Comparison of ENCODE assay signal across 24 cellular contexts in genomic region chr12:122858171-122858570, GRCh38. TPM values are rescaled to one million over a fixed set of nuclear protein-coding genes. Genes with fewer than 3 reads are reported as not detected.
DNase-seq lines count a peak whose midpoint lies in the region; ATAC-seq and TF ChIP-seq lines count a peak whose summit lies in the region.
"Had no signal": no experiment of that assay in that cellular context is flagged by ENCODE, and none has a peak within 500 bp of the region (broad histone marks: within the 10 kb centered on the region; RNA-seq: fewer than 3 reads in every experiment).

No MANE protein-coding gene starts in this region.

- H2AK5ac ChIP-seq in neuronal stem cell (ENCODE audit: low read depth, low read length) = no peak overlapping the region

- DNase-seq in Right ventricle myocardium superior (peak; percentile 23), left ventricle myocardium inferior (no peak), endodermal cell (peak; percentile 46), neuronal stem cell (ENCODE audit: low spot score) (no peak), cortex of kidney (lab: John Stamatoyannopoulos, UW) (no peak), stomach (no peak), NOMO-1 treated with DMSO at 0.1 percent for 48 hours (lab: John Stamatoyannopoulos, UW; ENCODE audit: unreplicated experiment) (no peak)
- no peak for DNase-seq in stimulated activated CD4-positive, alpha-beta T cell treated with anti-CD3 and anti-CD28 coated beads, Interleukin-15, amount 100 ng/mL, for 24 hours
- DNase-seq: DND-41; Karpas-422; MV-4-11; NCI-H1105 treated with DMSO at 0.1 percent for 48 hours; NCI-H2029 treated with DMSO at 0.1 percent for 48 hours; NCI-H226; NCI-H510A treated with DMSO at 0.1 percent for 48 hours; NCI-H748 treated with DMSO at 0.1 percent for 48 hours; NK-92 treated with Interleukin-12 subunit alpha and Interleukin-12 subunit beta, amount 100 ng/mL, for 24 hours; Peyer's patch had no signal

- H3K4ac ChIP-seq in neuronal stem cell (ENCODE audit: low read length) = no peak overlapping the region

- no peak overlapping the region for H2AFZ ChIP-seq in neuronal stem cell (ENCODE audit: low read length)

- no peak overlapping the region for H2BK5ac ChIP-seq in neuronal stem cell (ENCODE audit: low read length)

- no peak for TF ChIP-seq EP300 in stomach (IDR thresholded peaks at IDR 0.05)

- H3K36me3 Mint-ChIP-seq in endodermal cell (ENCODE audit: low read depth) = peaks cover 1% of the 10 kb centered on the region
- H3K36me3 Mint-ChIP-seq: IgD-negative memory B cell had no signal

- no peak overlapping the region for H3K4me2 ChIP-seq in neuronal stem cell (ENCODE audit: insufficient read depth, low read length, poor library complexity, severe bottlenecking)
- H3K4me2 ChIP-seq: BLaER1 treated with 17β-estradiol and CSF1 and Interleukin-3, amounts not matched to agents 10 nM and 100 nM had no signal

- H3K27ac Mint-ChIP-seq in endodermal cell = no peak overlapping the region
- H3K27ac Mint-ChIP-seq: CD8-positive, alpha-beta T cell had no signal

- H3K9me3 ChIP-seq in left ventricle myocardium inferior (replicated peaks) (no peaks in the 10 kb centered on the region), endodermal cell (ENCODE audit: control insufficient read depth, low read length) (no peaks in the 10 kb centered on the region), neuronal stem cell (replicated peaks in 1 of 2; ENCODE audit: control insufficient read depth in 2 of 2, insufficient read depth in 1 of 2, low read depth in 1 of 2, low read length in 2 of 2) (no peaks in the 10 kb centered on the region), stomach (no peaks in the 10 kb centered on the region)
- H3K9me3 ChIP-seq: BLaER1 treated with 17β-estradiol and CSF1 and Interleukin-3, amounts not matched to agents 10 nM and 100 nM; HAP-1; Peyer's patch; SJSA1 had no signal

- no peak overlapping the region for H4K8ac ChIP-seq in neuronal stem cell (ENCODE audit: low read depth, low read length)

- no peak overlapping the region for H3K23ac ChIP-seq in neuronal stem cell (ENCODE audit: low read depth, low read length, poor library complexity)

- H4K91ac ChIP-seq in neuronal stem cell (ENCODE audit: low read depth, low read length, poor library complexity) = no peak overlapping the region

- H3K4me1 ChIP-seq in left ventricle myocardium inferior (peaks cover 40% of the 10 kb centered on the region), endodermal cell (ENCODE audit: control insufficient read depth, insufficient read depth, low read length) (no peaks in the 10 kb centered on the region), neuronal stem cell (ENCODE audit: control insufficient read depth in 2 of 2, insufficient read depth in 1 of 2, low read depth in 1 of 2, low read length in 2 of 2) (peaks cover 0 to 3% of the 10 kb centered on the region in 2 donors), stomach (peaks cover 11 to 55% (median 42%) of the 10 kb centered on the region in 4 donors)
- H3K4me1 ChIP-seq: HAP-1 had no signal

- H3K9me3 Mint-ChIP-seq in endodermal cell = no peaks in the 10 kb centered on the region
- H3K9me3 Mint-ChIP-seq: CD8-positive, alpha-beta T cell; IgD-negative memory B cell had no signal

- no peak overlapping the region for H2BK12ac ChIP-seq in neuronal stem cell (ENCODE audit: low read length)

- H2BK15ac ChIP-seq in neuronal stem cell (ENCODE audit: low read length) = no peak overlapping the region

- no peak for ATAC-seq in Right ventricle myocardium superior (ENCODE audit: poor library complexity)
- ATAC-seq: CD8-positive, alpha-beta T cell; GM12878 had no signal

- H3K4me3 ChIP-seq in left ventricle myocardium inferior (no peak overlapping the region), endodermal cell (ENCODE audit: low read length) (no peak overlapping the region), neuronal stem cell (ENCODE audit: low read length in 2 of 2) (no peak overlapping the region), stomach (no peak overlapping the region)
- H3K4me3 ChIP-seq: BLaER1 treated with 17β-estradiol and CSF1 and Interleukin-3, amounts not matched to agents 10 nM and 100 nM; GM12878; HAP-1; Peyer's patch; SJSA1 had no signal

- TF ChIP-seq POLR2A in stomach (IDR thresholded peaks at IDR 0.05) = no peak

- peaks cover 13% of the 10 kb centered on the region for H3K36me3 ChIP-seq in left ventricle myocardium inferior
- H3K36me3 ChIP-seq in endodermal cell (ENCODE audit: control insufficient read depth, insufficient read depth, low read length) = peaks cover 5% of the 10 kb centered on the region
- peaks cover 16 to 39% of the 10 kb centered on the region in 2 donors for H3K36me3 ChIP-seq in neuronal stem cell (replicated peaks in 1 of 2; ENCODE audit: control insufficient read depth in 2 of 2, insufficient read depth in 2 of 2, low read length in 2 of 2)
- H3K36me3 ChIP-seq in stomach = peaks cover 53 to 88% (median 81%) of the 10 kb centered on the region in 4 donors

- H3K27ac ChIP-seq in left ventricle myocardium inferior (replicated peaks) (no peak overlapping the region), endodermal cell (ENCODE audit: low read depth, low read length) (no peak overlapping the region), neuronal stem cell (replicated peaks; ENCODE audit: low read length) (no peak overlapping the region), stomach (peak overlapping the region in 2 of 5 donors; percentile 14 to 26)
- H3K27ac ChIP-seq: BLaER1 treated with 17β-estradiol and CSF1 and Interleukin-3, amounts not matched to agents 10 nM and 100 nM; Peyer's patch; SJSA1 had no signal

- H3K14ac ChIP-seq in neuronal stem cell (ENCODE audit: low read length) = no peak overlapping the region

- H3K27me3 ChIP-seq in left ventricle myocardium inferior (ENCODE audit: low read depth) (no peaks in the 10 kb centered on the region), endodermal cell (ENCODE audit: control insufficient read depth, insufficient read depth, low read length, poor library complexity, severe bottlenecking) (no peaks in the 10 kb centered on the region), neuronal stem cell (ENCODE audit: control insufficient read depth in 3 of 3, insufficient read depth in 3 of 3, low read depth in 1 of 3, low read length in 3 of 3) (no peaks in the 10 kb centered on the region), stomach (no peaks in the 10 kb centered on the region)
- H3K27me3 ChIP-seq: Peyer's patch, SJSA1 had no signal

- no peaks in the 10 kb centered on the region for H3K4me1 Mint-ChIP-seq in endodermal cell

- TF ChIP-seq CTCF in left ventricle myocardium inferior (IDR thresholded peaks at IDR 0.05; ENCODE audit: borderline replicate concordance) (no peak), endodermal cell (conservative IDR thresholded peaks at IDR 0.05) (no peak), stomach (IDR thresholded peaks at IDR 0.05) (no peak)

- H3K18ac ChIP-seq in neuronal stem cell (ENCODE audit: low read length) = no peak overlapping the region

- H3K79me1 ChIP-seq in neuronal stem cell (ENCODE audit: low read depth, low read length) = peaks cover 8% of the 10 kb centered on the region

- 91 to 96% methylated on average over 12 to 14 of the region's 14 CpGs for WGBS in endodermal cell (ENCODE audit: insufficient coverage in 1 of 2, insufficient read length in 1 of 2), 2 experiments
- no CpG with 5 or more reads among the region's 14 CpGs for WGBS in neuronal stem cell (ENCODE audit: extremely low coverage in 2 of 2, insufficient read length in 2 of 2, insufficient replicate concordance in 1 of 2), 2 donors
- WGBS in stomach, 5 donors = 54 to 71% (median 66%) methylated on average over 7 to 14 of the region's 14 CpGs; no CpG with 5 or more reads in 1 of the 5 donors

- no peaks in the 10 kb centered on the region for H3K27me3 Mint-ChIP-seq in endodermal cell (ENCODE audit: insufficient read depth)
- H3K27me3 Mint-ChIP-seq: IgD-negative memory B cell had no signal

- no peak overlapping the region for H3K4me3 Mint-ChIP-seq in endodermal cell
- H3K4me3 Mint-ChIP-seq: CD8-positive, alpha-beta T cell; IgD-negative memory B cell had no signal

- H3K9ac ChIP-seq in endodermal cell (ENCODE audit: extremely low read depth, low read length, poor library complexity, severe bottlenecking) (no peak overlapping the region), neuronal stem cell (ENCODE audit: low read depth, low read length, poor library complexity) (peak overlapping the region; percentile 70)
- H3K9ac ChIP-seq: BLaER1 treated with 17β-estradiol and CSF1 and Interleukin-3, amounts not matched to agents 10 nM and 100 nM had no signal

- H2BK120ac ChIP-seq in neuronal stem cell (ENCODE audit: low read depth, low read length) = no peak overlapping the region

- intact Hi-C loops in Right ventricle myocardium superior (cut with DNase I) = no loop called here
- intact Hi-C loops in left ventricle myocardium inferior (cut with micrococcal nuclease) = no loop called here
- intact Hi-C loops in stomach (cut with DNase I; ENCODE audit: low total_unique reads) = loop anchor here (5.0 to 10.0 kb wide), 2 partner anchors 63 to 94 kb away; no protein-coding TSS in a partner anchor

RNA-seq across cellular contexts. Expression of gene HIP1R, which starts 22.9 kb away (rescaled TPM):
- 12.9 TPM for total RNA-seq in Right ventricle myocardium superior
- total RNA-seq in left ventricle myocardium inferior = 11.2 TPM
- 10 to 100 TPM; 24.5 to 24.9 TPM for total RNA-seq in endodermal cell
- polyA plus RNA-seq in endodermal cell (2013, experiment 1 of 2) = 22.0 TPM
- 21.2 TPM for polyA plus RNA-seq in endodermal cell (2013, experiment 2 of 2)
- 16.8 TPM for polyA plus RNA-seq in neuronal stem cell (2013, experiment 1 of 2)
- polyA plus RNA-seq in neuronal stem cell (2013, experiment 2 of 2) = 16.3 TPM
- total RNA-seq in stomach = 100 to 1,000 TPM in 4 of 5 donors, 10 to 100 TPM in 1; 67.6 to 395 (median 160) TPM
- 10 to 100 TPM; 52.1 to 69.6 (median 68.8) TPM for polyA plus RNA-seq in stomach

RNA-seq across cellular contexts. Expression of gene VPS37B, which starts 37.8 kb away (rescaled TPM):
- 23.9 TPM for total RNA-seq in Right ventricle myocardium superior
- total RNA-seq in left ventricle myocardium inferior = 13.3 TPM
- 10 to 100 TPM; 22.7 to 24.1 TPM for total RNA-seq in endodermal cell
- 28.1 TPM for polyA plus RNA-seq in endodermal cell (2013, experiment 1 of 2)
- polyA plus RNA-seq in endodermal cell (2013, experiment 2 of 2) = 28.9 TPM
- polyA plus RNA-seq in neuronal stem cell (2013, experiment 1 of 2) = 26.4 TPM
- 26.7 TPM for polyA plus RNA-seq in neuronal stem cell (2013, experiment 2 of 2)
- 100 to 1,000 TPM in 1 of 5 donors, 10 to 100 TPM in 4; 13.4 to 105 (median 68.5) TPM for total RNA-seq in stomach
- polyA plus RNA-seq in stomach = 10 to 100 TPM; 31.3 to 44.0 (median 37.1) TPM

Comparison
In these comparisons a context has a peak if more than half of its experiments do, and no peak if none do; other contexts are left out.
1. DNase-seq: peak in Right ventricle myocardium superior (single experiment) and endodermal cell (single experiment); none in left ventricle myocardium inferior (single experiment), neuronal stem cell (single experiment), cortex of kidney (single experiment), stomach (single experiment), NOMO-1 treated with DMSO at 0.1 percent for 48 hours (single experiment) and stimulated activated CD4-positive, alpha-beta T cell treated with anti-CD3 and anti-CD28 coated beads, Interleukin-15, amount 100 ng/mL, for 24 hours (single experiment).